Comparison of ENCODE assay signal across 2 cellular contexts in the genomic region with DNA sequence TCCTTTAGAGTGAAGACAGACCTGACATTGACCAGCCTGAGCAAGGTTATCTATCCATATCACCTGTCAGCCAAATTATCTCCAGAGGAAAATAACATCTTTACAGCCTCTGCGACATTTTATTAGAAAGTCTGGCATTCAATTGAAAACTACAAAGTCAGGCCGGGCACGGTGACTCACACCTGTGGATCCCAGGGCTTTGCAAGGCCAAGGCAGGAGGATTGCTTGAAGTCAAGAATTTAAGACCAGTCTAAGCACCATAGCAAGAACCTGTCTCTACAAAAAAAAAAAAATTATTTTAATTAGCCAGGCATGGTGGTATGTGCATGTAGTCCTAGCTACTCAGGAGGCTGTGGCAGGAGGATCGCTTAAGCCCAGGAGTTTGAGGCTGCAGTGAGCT.
"Had no signal": no experiment of that assay in that cellular context is flagged by ENCODE, and none has a peak within 500 bp of the region (broad histone marks: within the 10 kb centered on the region; RNA-seq: fewer than 3 reads in every experiment).

No MANE protein-coding gene starts in this region.

- H2AFZ ChIP-seq: GM23338 had no signal

- H3K4me2 ChIP-seq: GM23338 had no signal

- H3K4me3 ChIP-seq: GM23338 had no signal

- H3K27ac ChIP-seq: HL-60 had no signal
